In genomic region chr3:149812606-149813366, GRCh38 we compare ENCODE assay signal across 8 cellular contexts. TPM values are rescaled to one million over a fixed set of nuclear protein-coding genes. Genes with fewer than 3 reads are reported as not detected.
A peak's percentile ranks its signal among the peaks of the same experiment; 100 is the strongest.
DNase-seq lines count a peak whose midpoint lies in the region; ATAC-seq and TF ChIP-seq lines count a peak whose summit lies in the region.

A gene with protein sequence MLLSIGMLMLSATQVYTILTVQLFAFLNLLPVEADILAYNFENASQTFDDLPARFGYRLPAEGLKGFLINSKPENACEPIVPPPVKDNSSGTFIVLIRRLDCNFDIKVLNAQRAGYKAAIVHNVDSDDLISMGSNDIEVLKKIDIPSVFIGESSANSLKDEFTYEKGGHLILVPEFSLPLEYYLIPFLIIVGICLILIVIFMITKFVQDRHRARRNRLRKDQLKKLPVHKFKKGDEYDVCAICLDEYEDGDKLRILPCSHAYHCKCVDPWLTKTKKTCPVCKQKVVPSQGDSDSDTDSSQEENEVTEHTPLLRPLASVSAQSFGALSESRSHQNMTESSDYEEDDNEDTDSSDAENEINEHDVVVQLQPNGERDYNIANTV (plus strand): TSS chr3:149813215. CDS start chr3:149846027, 32,812 bp downstream.

- peak; percentile 37 for TF ChIP-seq POLR2A in GM10847 (IDR thresholded peaks at IDR 0.05; ENCODE audit: extremely low read depth, insufficient read length)
- peak; percentile 63 to 81 for TF ChIP-seq POLR2A in suprapubic skin (IDR thresholded peaks at IDR 0.05)

- H3K4me3 ChIP-seq in suprapubic skin: peak within 1 kb of the TSS; percentile 85

- H3K27ac Mint-ChIP-seq in activated naive CD4-positive, alpha-beta T cell treated with anti-CD3 and anti-CD28 coated beads, Interleukin-2, amount 50 U/mL, for 72 hours: peak within 1 kb of the TSS; percentile 98 to 99

- H3K27ac ChIP-seq in suprapubic skin: peak within 1 kb of the TSS; percentile 100

- DNase-seq in NCI-H1105 (lab: John Stamatoyannopoulos, UW) (peak; percentile 96), SKM-1 (lab: John Stamatoyannopoulos, UW; ENCODE audit: unreplicated experiment) (peak; percentile 85), globus pallidus (ENCODE audit: low spot score) (peak; percentile 99), occipital lobe (lab: John Stamatoyannopoulos, UW) (peak; percentile 98), suprapubic skin (ENCODE audit: low spot score in 2 of 2) (peak; percentile 98 to 99)
- peak; percentile 90 to 95 for DNase-seq in activated naive CD4-positive, alpha-beta T cell treated with anti-CD3 and anti-CD28 coated beads, Interleukin-2, amount 50 U/mL, for 72 hours (ENCODE audit: low spot score in 2 of 2)

- peaks cover 16 to 19% of the 10 kb centered on the region in 2 donors for H3K36me3 Mint-ChIP-seq in activated naive CD4-positive, alpha-beta T cell treated with anti-CD3 and anti-CD28 coated beads, Interleukin-2, amount 50 U/mL, for 72 hours

- no peaks in the 10 kb centered on the region for H3K9me3 ChIP-seq in suprapubic skin

- H3K36me3 ChIP-seq in suprapubic skin: no peaks in the 10 kb centered on the region

- TF ChIP-seq CTCF in suprapubic skin (IDR thresholded peaks at IDR 0.05): no peak

- WGBS in suprapubic skin: 0% methylated on average over 7 of the region's 56 CpGs

- peak; percentile 96 for ATAC-seq in HG02642 (IDR thresholded peaks at IDR 0.05; ENCODE audit: poor library complexity, unreplicated experiment)
- peak; percentile 93 to 94 for ATAC-seq in activated naive CD4-positive, alpha-beta T cell treated with anti-CD3 and anti-CD28 coated beads, Interleukin-2, amount 50 U/mL, for 72 hours

- peaks cover 56% of the 10 kb centered on the region for H3K4me1 ChIP-seq in suprapubic skin

- no peaks in the 10 kb centered on the region for H3K27me3 ChIP-seq in suprapubic skin

- TF ChIP-seq EP300 in suprapubic skin (IDR thresholded peaks at IDR 0.05): no peak

- H3K9me3 Mint-ChIP-seq in activated naive CD4-positive, alpha-beta T cell treated with anti-CD3 and anti-CD28 coated beads, Interleukin-2, amount 50 U/mL, for 72 hours: no peaks in the 10 kb centered on the region

RNA-seq across cellular contexts. Expression of the gene that starts here (rescaled TPM):
- 10 to 100 TPM; 24.2 to 27.7 TPM for total RNA-seq in activated naive CD4-positive, alpha-beta T cell treated with anti-CD3 and anti-CD28 coated beads, Interleukin-2, amount 50 U/mL, for 72 hours
- total RNA-seq in occipital lobe: 108 TPM
- 10 to 100 TPM; 52.1 to 78.9 (median 73.7) TPM for total RNA-seq in suprapubic skin

Comparison
In these comparisons a context has a peak if more than half of its experiments do, and no peak if none do; other contexts are left out.
1. Peak in every context shown above with its lines: DNase-seq, ATAC-seq, H3K4me3 ChIP-seq and H3K27ac ChIP-seq.